Comparison of ENCODE assay signal across 1 cellular context in the genomic region with DNA sequence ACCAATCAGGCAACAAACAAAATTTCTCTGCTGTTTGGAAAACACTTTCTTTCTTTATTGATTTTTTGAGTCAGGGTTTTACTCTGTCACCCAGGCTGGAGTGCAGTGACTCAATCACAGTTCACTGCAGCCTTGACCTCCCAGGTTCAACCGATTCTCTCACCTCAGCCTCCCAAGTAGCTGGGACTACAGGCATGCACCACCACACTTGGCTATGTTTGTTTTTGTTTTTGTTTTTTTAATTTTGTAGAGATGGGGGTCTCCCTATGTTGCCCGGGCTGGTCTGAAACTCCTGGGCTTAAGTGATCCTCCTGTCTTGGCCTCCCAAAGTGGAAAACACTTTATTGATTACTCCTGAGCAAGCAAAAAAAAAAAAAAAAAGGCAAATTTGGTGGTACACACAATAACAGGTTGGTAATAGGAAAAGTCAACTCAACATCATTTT.
TF ChIP-seq lines count a peak whose summit lies in the region.

No MANE protein-coding gene starts in this region.

TF ChIP-seq in HepG2, 621 proteins besides CTCF, POLR2A, EP300 and RAD21 (continued from another document and continues in another):
- TF ChIP-seq U2AF2 (IDR thresholded peaks at IDR 0.05; ENCODE audit: low read depth, low read length) (no peak), NFIC (IDR thresholded peaks at IDR 0.05; ENCODE audit: low read length) (0 out of 2 replicates have a peak, but pooled peaks have one; percentile 79), ZNF441 (CRISPR knock-in tag; IDR thresholded peaks at IDR 0.05; ENCODE audit: borderline replicate concordance) (no peak; the same call in 1 of the 2 replicates), ZNF83 (CRISPR knock-in tag; IDR thresholded peaks at IDR 0.05; ENCODE audit: borderline replicate concordance) (no peak), ZNF205 (CRISPR knock-in tag; IDR thresholded peaks at IDR 0.05) (no peak), ZZZ3 (CRISPR knock-in tag; IDR thresholded peaks at IDR 0.05; ENCODE audit: borderline replicate concordance) (no peak), NFKBIZ (CRISPR knock-in tag; IDR thresholded peaks at IDR 0.05) (no peak), RXRA (CRISPR knock-in tag; IDR thresholded peaks at IDR 0.05) (peak; percentile 91; the same call in 1 of the 2 replicates), HNF4A (CRISPR knock-in tag; IDR thresholded peaks at IDR 0.05) (peak; percentile 73), ZNF549 (CRISPR knock-in tag; IDR thresholded peaks at IDR 0.05) (no peak), ZNF296 (CRISPR knock-in tag; conservative IDR thresholded peaks at IDR 0.05) (no peak), ZNF10 (CRISPR knock-in tag; IDR thresholded peaks at IDR 0.05; ENCODE audit: borderline replicate concordance, low read depth) (no peak), SNAPC2 (CRISPR knock-in tag; IDR thresholded peaks at IDR 0.05) (0 out of 2 replicates have a peak, but pooled peaks have one; percentile 45), ZNF383 (CRISPR knock-in tag; IDR thresholded peaks at IDR 0.05; ENCODE audit: borderline replicate concordance) (no peak), TRIM24 (CRISPR knock-in tag; IDR thresholded peaks at IDR 0.05) (peak; percentile 88), HOXA7 (CRISPR knock-in tag; IDR thresholded peaks at IDR 0.05) (no peak), HOXD1 (CRISPR knock-in tag; IDR thresholded peaks at IDR 0.05) (peak; percentile 69; the same call in 1 of the 2 replicates), STAT5B (CRISPR knock-in tag; IDR thresholded peaks at IDR 0.05) (no peak), ZNF264 (CRISPR knock-in tag; IDR thresholded peaks at IDR 0.05) (peak; percentile 81; the same call in 1 of the 2 replicates)
- TF ChIP-seq, protein P1, sequence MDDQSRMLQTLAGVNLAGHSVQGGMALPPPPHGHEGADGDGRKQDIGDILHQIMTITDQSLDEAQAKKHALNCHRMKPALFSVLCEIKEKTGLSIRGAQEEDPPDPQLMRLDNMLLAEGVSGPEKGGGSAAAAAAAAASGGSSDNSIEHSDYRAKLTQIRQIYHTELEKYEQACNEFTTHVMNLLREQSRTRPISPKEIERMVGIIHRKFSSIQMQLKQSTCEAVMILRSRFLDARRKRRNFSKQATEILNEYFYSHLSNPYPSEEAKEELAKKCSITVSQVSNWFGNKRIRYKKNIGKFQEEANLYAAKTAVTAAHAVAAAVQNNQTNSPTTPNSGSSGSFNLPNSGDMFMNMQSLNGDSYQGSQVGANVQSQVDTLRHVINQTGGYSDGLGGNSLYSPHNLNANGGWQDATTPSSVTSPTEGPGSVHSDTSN (CRISPR knock-in tag; IDR thresholded peaks at IDR 0.05; ENCODE audit: borderline replicate concordance): no peak
- TF ChIP-seq, protein P2, sequence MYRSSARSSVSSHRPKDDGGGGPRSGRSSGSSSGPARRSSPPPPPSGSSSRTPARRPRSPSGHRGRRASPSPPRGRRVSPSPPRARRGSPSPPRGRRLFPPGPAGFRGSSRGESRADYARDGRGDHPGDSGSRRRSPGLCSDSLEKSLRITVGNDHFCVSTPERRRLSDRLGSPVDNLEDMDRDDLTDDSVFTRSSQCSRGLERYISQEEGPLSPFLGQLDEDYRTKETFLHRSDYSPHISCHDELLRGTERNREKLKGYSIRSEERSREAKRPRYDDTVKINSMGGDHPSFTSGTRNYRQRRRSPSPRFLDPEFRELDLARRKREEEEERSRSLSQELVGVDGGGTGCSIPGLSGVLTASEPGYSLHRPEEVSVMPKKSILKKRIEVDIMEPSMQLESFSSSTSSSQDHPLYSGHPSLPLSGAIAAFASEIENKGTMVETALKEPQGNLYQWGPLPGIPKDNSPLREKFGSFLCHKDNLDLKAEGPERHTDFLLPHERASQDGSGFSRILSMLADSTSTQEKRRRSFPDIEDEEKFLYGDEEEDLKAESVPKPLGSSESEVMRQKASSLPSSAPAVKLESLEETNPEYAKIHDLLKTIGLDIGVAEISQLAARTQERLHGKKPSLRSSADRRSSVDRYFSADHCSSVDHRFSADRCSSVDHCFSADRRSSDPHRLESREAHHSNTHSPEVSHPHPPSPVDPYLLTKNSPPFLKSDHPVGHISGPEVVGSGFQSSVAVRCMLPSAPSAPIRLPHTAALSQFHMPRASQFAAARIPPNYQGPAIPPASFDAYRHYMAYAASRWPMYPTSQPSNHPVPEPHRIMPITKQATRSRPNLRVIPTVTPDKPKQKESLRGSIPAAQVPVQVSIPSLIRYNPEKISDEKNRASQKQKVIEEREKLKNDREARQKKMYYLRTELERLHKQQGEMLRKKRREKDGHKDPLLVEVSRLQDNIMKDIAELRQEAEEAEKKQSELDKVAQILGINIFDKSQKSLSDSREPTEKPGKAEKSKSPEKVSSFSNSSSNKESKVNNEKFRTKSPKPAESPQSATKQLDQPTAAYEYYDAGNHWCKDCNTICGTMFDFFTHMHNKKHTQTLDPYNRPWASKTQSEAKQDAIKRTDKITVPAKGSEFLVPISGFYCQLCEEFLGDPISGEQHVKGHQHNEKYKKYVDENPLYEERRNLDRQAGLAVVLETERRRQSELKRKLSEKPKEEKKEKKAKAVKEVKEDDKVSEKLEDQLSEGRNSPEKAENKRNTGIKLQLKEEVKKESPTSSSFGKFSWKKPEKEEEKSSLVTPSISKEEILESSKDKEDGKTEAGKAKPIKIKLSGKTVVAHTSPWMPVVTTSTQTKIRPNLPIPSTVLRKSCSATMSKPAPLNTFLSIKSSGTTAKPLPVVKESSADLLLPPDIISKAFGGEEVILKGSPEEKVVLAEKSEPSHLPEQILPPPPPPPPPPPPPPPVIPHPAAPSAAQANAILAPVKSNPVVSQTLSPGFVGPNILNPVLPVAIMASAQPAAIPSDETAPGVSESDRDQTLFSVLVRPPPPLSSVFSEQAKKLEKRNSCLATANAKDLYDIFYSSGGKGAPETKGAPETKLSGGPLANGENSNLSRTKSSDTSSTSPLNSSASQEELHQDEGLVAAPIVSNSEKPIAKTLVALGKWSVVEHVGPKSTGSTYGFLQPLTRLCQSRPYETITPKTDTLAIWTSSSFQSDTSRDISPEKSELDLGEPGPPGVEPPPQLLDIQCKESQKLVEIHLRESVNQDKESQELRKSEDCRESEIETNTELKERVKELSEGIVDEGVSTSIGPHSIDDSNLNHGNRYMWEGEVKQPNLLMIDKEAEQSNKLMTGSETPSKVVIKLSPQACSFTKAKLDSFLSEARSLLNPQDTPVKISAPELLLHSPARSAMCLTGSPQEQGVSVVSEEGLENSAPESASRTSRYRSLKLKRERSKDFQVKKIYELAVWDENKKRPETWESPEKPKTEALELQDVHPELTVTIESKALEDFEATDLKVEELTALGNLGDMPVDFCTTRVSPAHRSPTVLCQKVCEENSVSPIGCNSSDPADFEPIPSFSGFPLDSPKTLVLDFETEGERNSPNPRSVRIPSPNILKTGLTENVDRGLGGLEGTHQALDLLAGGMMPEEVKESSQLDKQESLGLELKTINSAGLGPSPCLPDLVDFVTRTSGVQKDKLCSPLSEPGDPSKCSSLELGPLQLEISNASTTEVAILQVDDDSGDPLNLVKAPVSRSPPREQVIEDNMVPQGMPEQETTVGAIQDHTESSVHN (CRISPR knock-in tag; IDR thresholded peaks at IDR 0.05): no peak
- TF ChIP-seq, protein P3, sequence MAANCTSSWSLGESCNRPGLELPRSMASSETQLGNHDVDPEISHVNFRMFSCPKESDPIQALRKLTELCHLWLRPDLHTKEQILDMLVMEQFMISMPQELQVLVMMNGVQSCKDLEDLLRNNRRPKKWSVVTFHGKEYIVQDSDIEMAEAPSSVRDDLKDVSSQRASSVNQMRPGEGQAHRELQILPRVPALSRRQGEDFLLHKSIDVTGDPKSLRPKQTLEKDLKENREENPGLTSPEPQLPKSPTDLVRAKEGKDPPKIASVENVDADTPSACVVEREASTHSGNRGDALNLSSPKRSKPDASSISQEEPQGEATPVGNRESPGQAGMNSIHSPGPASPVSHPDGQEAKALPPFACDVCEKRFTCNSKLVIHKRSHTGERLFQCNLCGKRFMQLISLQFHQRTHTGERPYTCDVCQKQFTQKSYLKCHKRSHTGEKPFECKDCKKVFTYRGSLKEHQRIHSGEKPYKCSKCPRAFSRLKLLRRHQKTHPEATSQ (CRISPR knock-in tag; IDR thresholded peaks at IDR 0.05; ENCODE audit: borderline replicate concordance): peak; percentile 84; the same call in 1 of the 2 replicates
- TF ChIP-seq, protein P4, sequence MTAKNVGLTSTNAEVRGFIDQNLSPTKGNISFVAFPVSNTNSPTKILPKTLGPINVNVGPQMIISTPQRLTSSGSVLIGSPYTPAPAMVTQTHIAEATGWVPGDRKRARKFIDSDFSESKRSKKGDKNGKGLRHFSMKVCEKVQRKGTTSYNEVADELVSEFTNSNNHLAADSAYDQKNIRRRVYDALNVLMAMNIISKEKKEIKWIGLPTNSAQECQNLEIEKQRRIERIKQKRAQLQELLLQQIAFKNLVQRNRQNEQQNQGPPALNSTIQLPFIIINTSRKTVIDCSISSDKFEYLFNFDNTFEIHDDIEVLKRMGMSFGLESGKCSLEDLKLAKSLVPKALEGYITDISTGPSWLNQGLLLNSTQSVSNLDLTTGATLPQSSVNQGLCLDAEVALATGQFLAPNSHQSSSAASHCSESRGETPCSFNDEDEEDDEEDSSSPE (CRISPR knock-in tag; IDR thresholded peaks at IDR 0.05): peak; percentile 25; the same call in 1 of the 2 replicates
- TF ChIP-seq, protein P5, sequence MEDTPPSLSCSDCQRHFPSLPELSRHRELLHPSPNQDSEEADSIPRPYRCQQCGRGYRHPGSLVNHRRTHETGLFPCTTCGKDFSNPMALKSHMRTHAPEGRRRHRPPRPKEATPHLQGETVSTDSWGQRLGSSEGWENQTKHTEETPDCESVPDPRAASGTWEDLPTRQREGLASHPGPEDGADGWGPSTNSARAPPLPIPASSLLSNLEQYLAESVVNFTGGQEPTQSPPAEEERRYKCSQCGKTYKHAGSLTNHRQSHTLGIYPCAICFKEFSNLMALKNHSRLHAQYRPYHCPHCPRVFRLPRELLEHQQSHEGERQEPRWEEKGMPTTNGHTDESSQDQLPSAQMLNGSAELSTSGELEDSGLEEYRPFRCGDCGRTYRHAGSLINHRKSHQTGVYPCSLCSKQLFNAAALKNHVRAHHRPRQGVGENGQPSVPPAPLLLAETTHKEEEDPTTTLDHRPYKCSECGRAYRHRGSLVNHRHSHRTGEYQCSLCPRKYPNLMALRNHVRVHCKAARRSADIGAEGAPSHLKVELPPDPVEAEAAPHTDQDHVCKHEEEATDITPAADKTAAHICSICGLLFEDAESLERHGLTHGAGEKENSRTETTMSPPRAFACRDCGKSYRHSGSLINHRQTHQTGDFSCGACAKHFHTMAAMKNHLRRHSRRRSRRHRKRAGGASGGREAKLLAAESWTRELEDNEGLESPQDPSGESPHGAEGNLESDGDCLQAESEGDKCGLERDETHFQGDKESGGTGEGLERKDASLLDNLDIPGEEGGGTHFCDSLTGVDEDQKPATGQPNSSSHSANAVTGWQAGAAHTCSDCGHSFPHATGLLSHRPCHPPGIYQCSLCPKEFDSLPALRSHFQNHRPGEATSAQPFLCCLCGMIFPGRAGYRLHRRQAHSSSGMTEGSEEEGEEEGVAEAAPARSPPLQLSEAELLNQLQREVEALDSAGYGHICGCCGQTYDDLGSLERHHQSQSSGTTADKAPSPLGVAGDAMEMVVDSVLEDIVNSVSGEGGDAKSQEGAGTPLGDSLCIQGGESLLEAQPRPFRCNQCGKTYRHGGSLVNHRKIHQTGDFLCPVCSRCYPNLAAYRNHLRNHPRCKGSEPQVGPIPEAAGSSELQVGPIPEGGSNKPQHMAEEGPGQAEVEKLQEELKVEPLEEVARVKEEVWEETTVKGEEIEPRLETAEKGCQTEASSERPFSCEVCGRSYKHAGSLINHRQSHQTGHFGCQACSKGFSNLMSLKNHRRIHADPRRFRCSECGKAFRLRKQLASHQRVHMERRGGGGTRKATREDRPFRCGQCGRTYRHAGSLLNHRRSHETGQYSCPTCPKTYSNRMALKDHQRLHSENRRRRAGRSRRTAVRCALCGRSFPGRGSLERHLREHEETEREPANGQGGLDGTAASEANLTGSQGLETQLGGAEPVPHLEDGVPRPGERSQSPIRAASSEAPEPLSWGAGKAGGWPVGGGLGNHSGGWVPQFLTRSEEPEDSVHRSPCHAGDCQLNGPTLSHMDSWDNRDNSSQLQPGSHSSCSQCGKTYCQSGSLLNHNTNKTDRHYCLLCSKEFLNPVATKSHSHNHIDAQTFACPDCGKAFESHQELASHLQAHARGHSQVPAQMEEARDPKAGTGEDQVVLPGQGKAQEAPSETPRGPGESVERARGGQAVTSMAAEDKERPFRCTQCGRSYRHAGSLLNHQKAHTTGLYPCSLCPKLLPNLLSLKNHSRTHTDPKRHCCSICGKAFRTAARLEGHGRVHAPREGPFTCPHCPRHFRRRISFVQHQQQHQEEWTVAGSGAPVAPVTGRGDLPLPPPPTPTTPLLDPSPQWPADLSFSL (CRISPR knock-in tag; IDR thresholded peaks at IDR 0.05): no peak
- TF ChIP-seq, protein P6, sequence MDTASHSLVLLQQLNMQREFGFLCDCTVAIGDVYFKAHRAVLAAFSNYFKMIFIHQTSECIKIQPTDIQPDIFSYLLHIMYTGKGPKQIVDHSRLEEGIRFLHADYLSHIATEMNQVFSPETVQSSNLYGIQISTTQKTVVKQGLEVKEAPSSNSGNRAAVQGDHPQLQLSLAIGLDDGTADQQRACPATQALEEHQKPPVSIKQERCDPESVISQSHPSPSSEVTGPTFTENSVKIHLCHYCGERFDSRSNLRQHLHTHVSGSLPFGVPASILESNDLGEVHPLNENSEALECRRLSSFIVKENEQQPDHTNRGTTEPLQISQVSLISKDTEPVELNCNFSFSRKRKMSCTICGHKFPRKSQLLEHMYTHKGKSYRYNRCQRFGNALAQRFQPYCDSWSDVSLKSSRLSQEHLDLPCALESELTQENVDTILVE (CRISPR knock-in tag; IDR thresholded peaks at IDR 0.05): peak; percentile 53; the same call in 1 of the 2 replicates
- TF ChIP-seq, protein P7, sequence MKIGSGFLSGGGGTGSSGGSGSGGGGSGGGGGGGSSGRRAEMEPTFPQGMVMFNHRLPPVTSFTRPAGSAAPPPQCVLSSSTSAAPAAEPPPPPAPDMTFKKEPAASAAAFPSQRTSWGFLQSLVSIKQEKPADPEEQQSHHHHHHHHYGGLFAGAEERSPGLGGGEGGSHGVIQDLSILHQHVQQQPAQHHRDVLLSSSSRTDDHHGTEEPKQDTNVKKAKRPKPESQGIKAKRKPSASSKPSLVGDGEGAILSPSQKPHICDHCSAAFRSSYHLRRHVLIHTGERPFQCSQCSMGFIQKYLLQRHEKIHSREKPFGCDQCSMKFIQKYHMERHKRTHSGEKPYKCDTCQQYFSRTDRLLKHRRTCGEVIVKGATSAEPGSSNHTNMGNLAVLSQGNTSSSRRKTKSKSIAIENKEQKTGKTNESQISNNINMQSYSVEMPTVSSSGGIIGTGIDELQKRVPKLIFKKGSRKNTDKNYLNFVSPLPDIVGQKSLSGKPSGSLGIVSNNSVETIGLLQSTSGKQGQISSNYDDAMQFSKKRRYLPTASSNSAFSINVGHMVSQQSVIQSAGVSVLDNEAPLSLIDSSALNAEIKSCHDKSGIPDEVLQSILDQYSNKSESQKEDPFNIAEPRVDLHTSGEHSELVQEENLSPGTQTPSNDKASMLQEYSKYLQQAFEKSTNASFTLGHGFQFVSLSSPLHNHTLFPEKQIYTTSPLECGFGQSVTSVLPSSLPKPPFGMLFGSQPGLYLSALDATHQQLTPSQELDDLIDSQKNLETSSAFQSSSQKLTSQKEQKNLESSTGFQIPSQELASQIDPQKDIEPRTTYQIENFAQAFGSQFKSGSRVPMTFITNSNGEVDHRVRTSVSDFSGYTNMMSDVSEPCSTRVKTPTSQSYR (CRISPR knock-in tag; IDR thresholded peaks at IDR 0.05; ENCODE audit: borderline replicate concordance): peak; percentile 14; the same call in 1 of the 2 replicates
